17 cellular contexts compared by ENCODE assay signal in genomic region chr1:9367806-9368205, GRCh38.
DNase-seq lines count a peak whose midpoint lies in the region; ATAC-seq and TF ChIP-seq lines count a peak whose summit lies in the region.
"Had no signal": no experiment of that assay in that cellular context is flagged by ENCODE, and none has a peak within 500 bp of the region (broad histone marks: within the 10 kb centered on the region; RNA-seq: fewer than 3 reads in every experiment).

No MANE protein-coding gene starts in this region.

- H3K36me3 Mint-ChIP-seq in T-helper 17 cell (ENCODE audit: low read depth), result peaks cover 2% of the 10 kb centered on the region
- no peaks in the 10 kb centered on the region for H3K36me3 Mint-ChIP-seq in activated T-helper 2 cell treated with anti-CD3 and anti-CD28 coated beads, Interferon-gamma antibody, Interleukin-2, Interleukin-4, amounts not matched to agents 10 μg/mL and 5 μg/mL and 100 μg/mL, durations not matched to agents 14 hours and 24 hours and 36 hours (ENCODE audit: low read depth)
- H3K36me3 Mint-ChIP-seq: CD4-positive, alpha-beta memory T cell had no signal

- no peaks in the 10 kb centered on the region for H3K27me3 Mint-ChIP-seq in T-helper 17 cell
- H3K27me3 Mint-ChIP-seq in activated T-helper 2 cell treated with anti-CD3 and anti-CD28 coated beads, Interferon-gamma antibody, Interleukin-2, Interleukin-4, amounts not matched to agents 10 μg/mL and 5 μg/mL and 100 μg/mL, durations not matched to agents 14 hours and 24 hours and 36 hours (ENCODE audit: low read depth), result no peaks in the 10 kb centered on the region
- H3K27me3 Mint-ChIP-seq: B cell; CD4-positive, alpha-beta memory T cell had no signal

- H3K4me1 ChIP-seq in heart left ventricle (peaks cover 0 to 26% (median 7%) of the 10 kb centered on the region in 12 donors), gastroesophageal sphincter (peaks cover 4 to 94% (median 33%) of the 10 kb centered on the region in 3 donors)

- intact Hi-C loops in left ventricle myocardium superior (cut with micrococcal nuclease) (no loop called here), heart left ventricle (cut with DNase I) (no loop called here)
- intact Hi-C loops in activated T-helper 2 cell treated with anti-CD3 and anti-CD28 coated beads, Interferon-gamma antibody, Interleukin-2, Interleukin-4, amounts not matched to agents 10 μg/mL and 5 μg/mL and 100 μg/mL, durations not matched to agents 14 hours and 24 hours and 36 hours (cut with micrococcal nuclease), result no loop called here

- peak; percentile 20 for DNase-seq in left ventricle myocardium superior
- DNase-seq in heart left ventricle, result no peak
- no peak for DNase-seq in T-helper 17 cell
- DNase-seq in CD1c-positive myeloid dendritic cell (ENCODE audit: extremely low spot score), result no peak
- no peak for DNase-seq in activated T-helper 2 cell treated with anti-CD3 and anti-CD28 coated beads, Interferon-gamma antibody, Interleukin-2, Interleukin-4, amounts not matched to agents 10 μg/mL and 5 μg/mL and 100 μg/mL, durations not matched to agents 14 hours and 24 hours and 36 hours (ENCODE audit: low spot score)
- DNase-seq: CD4-positive, alpha-beta memory T cell; DMS153; DMS79; GDM1; HFFc6 had no signal

- no peak overlapping the region for H3K4me3 ChIP-seq in heart left ventricle
- H3K4me3 ChIP-seq in gastroesophageal sphincter, result no peak overlapping the region
- H3K4me3 ChIP-seq: GM23338 had no signal

- no peaks in the 10 kb centered on the region for H3K27me3 ChIP-seq in heart left ventricle
- H3K27me3 ChIP-seq in gastroesophageal sphincter, result no peaks in the 10 kb centered on the region

- H3K9me3 Mint-ChIP-seq in activated T-helper 2 cell treated with anti-CD3 and anti-CD28 coated beads, Interferon-gamma antibody, Interleukin-2, Interleukin-4, amounts not matched to agents 10 μg/mL and 5 μg/mL and 100 μg/mL, durations not matched to agents 14 hours and 24 hours and 36 hours, result no peaks in the 10 kb centered on the region
- H3K9me3 Mint-ChIP-seq: CD4-positive, alpha-beta memory T cell; GM23338; HFFc6 had no signal

- peak overlapping the region; percentile 74 for H3K27ac Mint-ChIP-seq in T-helper 17 cell
- no peak overlapping the region for H3K27ac Mint-ChIP-seq in activated T-helper 2 cell treated with anti-CD3 and anti-CD28 coated beads, Interferon-gamma antibody, Interleukin-2, Interleukin-4, amounts not matched to agents 10 μg/mL and 5 μg/mL and 100 μg/mL, durations not matched to agents 14 hours and 24 hours and 36 hours
- H3K27ac Mint-ChIP-seq: GM23338, HFFc6 had no signal

- H3K9me3 ChIP-seq in heart left ventricle (no peaks in the 10 kb centered on the region), T-helper 17 cell (ENCODE audit: control insufficient read depth, low read length, poor library complexity, severe bottlenecking) (no peaks in the 10 kb centered on the region), gastroesophageal sphincter (no peaks in the 10 kb centered on the region)

- TF ChIP-seq POLR2A in heart left ventricle (IDR thresholded peaks at IDR 0.05) (no peak), gastroesophageal sphincter (IDR thresholded peaks at IDR 0.05) (no peak)

- H3K36me3 ChIP-seq in heart left ventricle (peaks cover 0 to 21% (median 13%) of the 10 kb centered on the region in 9 donors), gastroesophageal sphincter (peaks cover 0 to 22% of the 10 kb centered on the region in 2 donors)

- H3K4me3 Mint-ChIP-seq in T-helper 17 cell, result no peak overlapping the region
- H3K4me3 Mint-ChIP-seq in activated T-helper 2 cell treated with anti-CD3 and anti-CD28 coated beads, Interferon-gamma antibody, Interleukin-2, Interleukin-4, amounts not matched to agents 10 μg/mL and 5 μg/mL and 100 μg/mL, durations not matched to agents 14 hours and 24 hours and 36 hours (ENCODE audit: low read depth), result no peak overlapping the region
- H3K4me3 Mint-ChIP-seq: B cell; CD4-positive, alpha-beta memory T cell; GM23338; HFFc6 had no signal

- H3K27ac ChIP-seq in heart left ventricle, result no peak overlapping the region
- peak overlapping the region in 3 of 4 donors; percentile 78 to 97 (median 90) for H3K27ac ChIP-seq in gastroesophageal sphincter
- H3K27ac ChIP-seq: C4-2B had no signal

- ATAC-seq in left ventricle myocardium superior (no peak), heart left ventricle (no peak), T-helper 17 cell (no peak), gastroesophageal sphincter (no peak), HG03457 (IDR thresholded peaks at IDR 0.05; ENCODE audit: unreplicated experiment) (no peak)
- ATAC-seq: GM23338, HCT116, HepG2 had no signal

- TF ChIP-seq CTCF in heart left ventricle (IDR thresholded peaks at IDR 0.05) (no peak), gastroesophageal sphincter (IDR thresholded peaks at IDR 0.05) (no peak)

- TF ChIP-seq EP300 in gastroesophageal sphincter (IDR thresholded peaks at IDR 0.05), result no peak

- 83 to 91% (median 87%) methylated on average over 8 to 9 of the region's 9 CpGs for WGBS in heart left ventricle, 4 donors
- WGBS in gastroesophageal sphincter (ENCODE audit: low coverage in 1 of 2), 2 donors, result 40 to 80% methylated on average over 1 to 2 of the region's 9 CpGs

- peaks cover 9% of the 10 kb centered on the region for H3K4me1 Mint-ChIP-seq in T-helper 17 cell
- H3K4me1 Mint-ChIP-seq in activated T-helper 2 cell treated with anti-CD3 and anti-CD28 coated beads, Interferon-gamma antibody, Interleukin-2, Interleukin-4, amounts not matched to agents 10 μg/mL and 5 μg/mL and 100 μg/mL, durations not matched to agents 14 hours and 24 hours and 36 hours (ENCODE audit: low read depth), result no peaks in the 10 kb centered on the region

Comparison
In these comparisons a context has a peak if more than half of its experiments do, and no peak if none do; other contexts are left out.
1. H3K27ac ChIP-seq: peak in gastroesophageal sphincter (3 of 4); none in heart left ventricle (0 of 12).